ENCODE assay signal across 25 cellular contexts in the genomic region with DNA sequence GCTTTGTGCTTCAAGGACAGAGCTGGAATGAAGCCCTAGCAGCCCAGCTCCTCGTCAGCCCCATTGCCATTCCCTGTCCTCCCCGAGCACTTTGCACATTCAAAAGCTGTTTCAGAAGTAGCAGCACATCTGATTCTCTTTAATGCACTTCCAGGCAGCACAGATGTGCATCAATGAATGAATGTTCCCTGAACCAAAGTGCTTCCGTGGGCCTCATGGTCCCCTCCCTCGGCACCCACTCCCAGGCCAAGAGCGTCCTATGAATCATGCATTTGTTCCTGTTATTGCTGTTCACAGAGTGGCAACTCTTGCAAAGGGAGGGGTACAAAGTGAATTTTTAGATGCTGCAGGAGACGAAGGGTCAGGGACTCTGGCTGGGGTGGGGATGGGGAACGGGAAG.
DNase-seq lines count a peak whose midpoint lies in the region; ATAC-seq, FAIRE-seq and TF ChIP-seq lines count a peak whose summit lies in the region.
"Had no signal": no experiment of that assay in that cellular context is flagged by ENCODE, and none has a peak within 500 bp of the region (broad histone marks: within the 10 kb centered on the region; RNA-seq: fewer than 3 reads in every experiment).

No MANE protein-coding gene starts in this region.

- POLR2A ChIA-PET in PC-3 (lab: Charles Lee; ENCODE audit: unreplicated experiment), result no interaction called here

- H3K4me2 ChIP-seq in PC-3 (ENCODE audit: low read length), result no peak overlapping the region
- H3K4me2 ChIP-seq: A549, BLaER1 had no signal

- H2AFZ ChIP-seq in PC-3 (ENCODE audit: low read length), result no peak overlapping the region

- H3K4me3 ChIP-seq in PC-3 (ENCODE audit: low read length), result no peak overlapping the region
- H3K4me3 ChIP-seq: A549, BLaER1 had no signal

- BruUV-seq in PC-3 (replicated peaks; lab: Mats Ljungman, UMichigan), result no TSS peak

- H3K9me3 ChIP-seq in PC-3 (ENCODE audit: low read length), result no peaks in the 10 kb centered on the region
- H3K9me3 ChIP-seq: BE2C, BLaER1 had no signal

- no peaks in the 10 kb centered on the region for H3K4me1 ChIP-seq in PC-3 (ENCODE audit: insufficient read depth, low read length)
- H3K4me1 ChIP-seq: A549, BE2C had no signal

- peak; percentile 14 for DNase-seq in Ammon's horn (ENCODE audit: low spot score)
- peak; percentile 16 for DNase-seq in PC-3
- DNase-seq in inferior parietal cortex (ENCODE audit: extremely low spot score), result peak; percentile 13
- no peak for DNase-seq in urothelium cell line (ENCODE audit: low spot score)
- DNase-seq in GF-D8 (lab: John Stamatoyannopoulos, UW), result no peak
- DNase-seq: AML-193; BE2C; C1 segment of cervical spinal cord; CD4-positive, alpha-beta memory T cell; CD4-positive, CD25-positive, alpha-beta regulatory T cell; CD8-positive, alpha-beta memory T cell; COR-L47; DMS 273 treated with DMSO at 0.1 percent for 48 hours; DMS153; DMS53; DMS79; DND-41; EL; GDM1 had no signal

- ATAC-seq in PC-3 (peak; percentile 38), GM19023 (IDR thresholded peaks at IDR 0.05; ENCODE audit: unreplicated experiment) (no peak), HG02763 (IDR thresholded peaks at IDR 0.05; ENCODE audit: unreplicated experiment) (no peak)
- ATAC-seq: A549 had no signal

- no peaks in the 10 kb centered on the region for H3K9me2 ChIP-seq in PC-3 (replicated peaks; ENCODE audit: low read length)

- H3F3A ChIP-seq in PC-3 (ENCODE audit: low read length, unreplicated experiment), result no peaks in the 10 kb centered on the region

- no peak for TF ChIP-seq CTCF in PC-3 (conservative IDR thresholded peaks at IDR 0.05; ENCODE audit: low read depth, low read length)

- H3K79me2 ChIP-seq in PC-3 (ENCODE audit: low read length), result no peaks in the 10 kb centered on the region

- no peaks in the 10 kb centered on the region for H4K20me1 ChIP-seq in PC-3 (ENCODE audit: low read length)
- H4K20me1 ChIP-seq: BLaER1 had no signal

- no peak overlapping the region for H3K27ac ChIP-seq in PC-3 (ENCODE audit: low read length)
- H3K27ac ChIP-seq: 22Rv1, A549, BLaER1 had no signal

- intact Hi-C loops in PC-3 (cut with micrococcal nuclease), result no loop called here

- peak; percentile 88 for FAIRE-seq in urothelium cell line (lab: Jason Lieb, UNC)
- FAIRE-seq: A549, GM12891 had no signal

- no peaks in the 10 kb centered on the region for H3K36me3 ChIP-seq in PC-3 (ENCODE audit: low read depth, low read length)
- H3K36me3 ChIP-seq: BE2C, BLaER1 had no signal

- CTCF ChIA-PET in PC-3 (lab: Charles Lee), result no interaction called here

- H3K9ac ChIP-seq in PC-3 (ENCODE audit: low read length), result no peak overlapping the region
- H3K9ac ChIP-seq: BLaER1 had no signal

- peaks cover 26% of the 10 kb centered on the region for H3K27me3 ChIP-seq in PC-3 (ENCODE audit: low read length)
- H3K27me3 ChIP-seq: BE2C, BLaER1 had no signal

Comparison
In these comparisons a context has a peak if more than half of its experiments do, and no peak if none do; other contexts are left out.
1. DNase-seq: peak in Ammon's horn (single experiment), PC-3 (single experiment) and inferior parietal cortex (single experiment); none in urothelium cell line (single experiment) and GF-D8 (single experiment).